In genomic region chr3:119352863-119353527, GRCh38 we compare ENCODE assay signal across 8 cellular contexts. TPM values are rescaled to one million over a fixed set of nuclear protein-coding genes. Genes with fewer than 3 reads are reported as not detected.
DNase-seq lines count a peak whose midpoint lies in the region; ATAC-seq and TF ChIP-seq lines count a peak whose summit lies in the region.

No MANE protein-coding gene starts in this region.

- H3K9me3 Mint-ChIP-seq in effector memory CD8-positive, alpha-beta T cell = no peaks in the 10 kb centered on the region
- no peaks in the 10 kb centered on the region for H3K9me3 Mint-ChIP-seq in neural progenitor cell

- CTCF ChIA-PET in RWPE1 (lab: Yijun Ruan, JAX) = interaction anchor here (0.9 to 1.4 kb wide), 2 partner anchors 11 to 79 kb away, joined by 3 read pairs; no protein-coding TSS in a partner anchor

- DNase-seq in NOMO-1 treated with dmso at 0.1 percent for 144 hours (lab: John Stamatoyannopoulos, UW; ENCODE audit: unreplicated experiment) (peak; percentile 10), neural progenitor cell (ENCODE audit: low spot score) (no peak), anterior cingulate cortex (lab: John Stamatoyannopoulos, UW) (no peak), RWPE1 (ENCODE audit: low spot score) (no peak)
- no peak for DNase-seq in effector memory CD8-positive, alpha-beta T cell

- H3K36me3 ChIP-seq in BLaER1 (no peaks in the 10 kb centered on the region), neural progenitor cell (no peaks in the 10 kb centered on the region)

- peak; percentile 22 for ATAC-seq in GM21423 (IDR thresholded peaks at IDR 0.05; ENCODE audit: unreplicated experiment)
- ATAC-seq in effector memory CD8-positive, alpha-beta T cell (replicated peaks) = peak; percentile 61
- ATAC-seq in HG03108 (IDR thresholded peaks at IDR 0.05; ENCODE audit: unreplicated experiment) = no peak

- peak overlapping the region in 1 of 2 donors; percentile 81 for H3K27ac Mint-ChIP-seq in effector memory CD8-positive, alpha-beta T cell
- H3K27ac Mint-ChIP-seq in neural progenitor cell = peak overlapping the region; percentile 23

- H3K9ac ChIP-seq in BLaER1 = no peak overlapping the region
- H3K9ac ChIP-seq in neural progenitor cell = no peak overlapping the region

- H3K4me1 Mint-ChIP-seq in effector memory CD8-positive, alpha-beta T cell (ENCODE audit: low read depth in 2 of 2) = peaks cover 16 to 20% of the 10 kb centered on the region in 2 donors
- H3K4me1 Mint-ChIP-seq in neural progenitor cell = peaks cover 53% of the 10 kb centered on the region

- peak overlapping the region; percentile 60 for H3K4me2 ChIP-seq in BLaER1
- no peak overlapping the region for H3K4me2 ChIP-seq in neural progenitor cell

- H3K27me3 ChIP-seq in BLaER1 (no peaks in the 10 kb centered on the region), neural progenitor cell (no peaks in the 10 kb centered on the region)

- H3K27me3 Mint-ChIP-seq in effector memory CD8-positive, alpha-beta T cell = no peaks in the 10 kb centered on the region
- peaks cover 2% of the 10 kb centered on the region for H3K27me3 Mint-ChIP-seq in neural progenitor cell (ENCODE audit: insufficient read depth, low read depth)

- no peaks in the 10 kb centered on the region for H3K36me3 Mint-ChIP-seq in effector memory CD8-positive, alpha-beta T cell (ENCODE audit: insufficient read depth)
- H3K36me3 Mint-ChIP-seq in neural progenitor cell = peaks cover 4% of the 10 kb centered on the region

- H3K4me3 Mint-ChIP-seq in effector memory CD8-positive, alpha-beta T cell = no peak overlapping the region
- no peak overlapping the region for H3K4me3 Mint-ChIP-seq in neural progenitor cell

- no peak overlapping the region for H2AFZ ChIP-seq in neural progenitor cell (replicated peaks)

- no peak overlapping the region for H3K27ac ChIP-seq in BLaER1
- no peak overlapping the region for H3K27ac ChIP-seq in neural progenitor cell
- no peak overlapping the region for H3K27ac ChIP-seq in RWPE1

- H3K4me3 ChIP-seq in BLaER1 (no peak overlapping the region), neural progenitor cell (no peak overlapping the region)

- peaks cover 47% of the 10 kb centered on the region for H3K4me1 ChIP-seq in BLaER1
- H3K4me1 ChIP-seq in neural progenitor cell = peaks cover 58% of the 10 kb centered on the region

- no peaks in the 10 kb centered on the region for H3K9me3 ChIP-seq in BLaER1
- H3K9me3 ChIP-seq in neural progenitor cell (ENCODE audit: low read depth) = no peaks in the 10 kb centered on the region

- no peaks in the 10 kb centered on the region for H4K20me1 ChIP-seq in BLaER1
- no peaks in the 10 kb centered on the region for H4K20me1 ChIP-seq in neural progenitor cell (ENCODE audit: low read depth)

- POLR2A ChIA-PET in RWPE1 (lab: Yijun Ruan, JAX; ENCODE audit: low non-redundant PET) = no interaction called here

- peak; percentile 37 for TF ChIP-seq CTCF in neural progenitor cell (IDR thresholded peaks at IDR 0.05)
- TF ChIP-seq CTCF in RWPE1 (conservative IDR thresholded peaks at IDR 0.05; ENCODE audit: low read depth) = no peak

- H3F3A ChIP-seq in neural progenitor cell (ENCODE audit: low read depth) = peaks cover 49% of the 10 kb centered on the region

- no peaks in the 10 kb centered on the region for H3K79me2 ChIP-seq in neural progenitor cell (ENCODE audit: low read depth)

RNA-seq across cellular contexts. Expression of gene ARHGAP31, which starts 58.8 kb away (rescaled TPM):
- total RNA-seq in neural progenitor cell (ENCODE audit: low replicate concordance) = 0.13 and 0.34 TPM in 2 replicates
